ENCODE assay signal across 26 cellular contexts in the genomic region with DNA sequence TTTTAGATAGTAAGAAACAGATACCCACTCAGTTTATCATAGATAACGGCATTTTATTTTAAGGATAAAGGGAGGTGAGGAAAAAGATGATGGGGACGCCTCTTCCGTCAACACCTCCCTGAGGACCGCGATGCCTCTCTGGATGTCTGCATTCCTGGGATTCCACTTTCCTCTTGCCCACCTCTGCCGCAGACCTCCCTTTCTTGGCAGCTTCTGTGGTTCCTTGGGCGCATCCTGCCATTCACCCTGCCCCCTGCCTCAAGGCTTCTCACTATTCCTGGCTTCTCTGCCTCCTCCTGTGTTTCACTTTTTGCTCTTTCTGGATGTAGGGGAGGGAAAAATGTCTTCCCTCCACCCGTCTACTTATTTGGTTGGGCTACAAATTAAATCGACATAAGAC. TPM values are rescaled to one million over a fixed set of nuclear protein-coding genes. Genes with fewer than 3 reads are reported as not detected.
"Had no signal": no experiment of that assay in that cellular context is flagged by ENCODE, and none has a peak within 500 bp of the region (broad histone marks: within the 10 kb centered on the region; RNA-seq: fewer than 3 reads in every experiment).

No MANE protein-coding gene starts in this region.

- DNase-seq: activated CD4-positive, alpha-beta T cell treated with anti-CD3 and anti-CD28 coated beads for 1 hour; activated CD8-positive, alpha-beta memory T cell treated with anti-CD3 and anti-CD28 coated beads for 24 hours; activated CD8-positive, alpha-beta memory T cell treated with anti-CD3 and anti-CD28 coated beads, Interleukin-2, amount 50 U/mL, for 48 hours; activated effector memory CD4-positive, alpha-beta T cell treated with anti-CD3 and anti-CD28 coated beads, Interleukin-2, amount 50 U/mL, for 16 hours; activated naive CD4-positive, alpha-beta T cell treated with anti-CD3 and anti-CD28 coated beads, Interleukin-2, amount 50 U/mL, for 16 hours; activated T-cell treated with anti-CD3 and anti-CD28 coated beads, Interleukin-2, amount 50 U/mL, for 48 hours; aorta; cerebellar nuclear complex; effector CD8-positive, alpha-beta T cell; foreskin fibroblast; left ventricle myocardium inferior; mammary epithelial cell; naive thymus-derived CD8-positive, alpha-beta T cell; nucleus accumbens; posterior cingulate gyrus; retina; stimulated activated CD4-positive, alpha-beta T cell treated with anti-CD3 and anti-CD28 coated beads, Interleukin-12 subunit alpha, Interleukin-12 subunit beta, amount 100 ng/mL, for 4 hours; stimulated activated CD4-positive, alpha-beta T cell treated with anti-CD3 and anti-CD28 coated beads, Interleukin-1b, Interleukin-23, amount 100 ng/mL, for 48 hours; stimulated activated CD8-positive, alpha-beta memory T cell treated with anti-CD3 and anti-CD28 coated beads, Interleukin-4, amount 100 ng/mL, for 48 hours; stimulated activated naive CD4-positive, alpha-beta T cell; SW 1271; T-helper 2 cell; uterus had no signal

- H3K27ac ChIP-seq: hepatocyte, left ventricle myocardium inferior, VCaP had no signal

- H3K9me3 ChIP-seq: left ventricle myocardium inferior, uterus had no signal

- H3K36me3 ChIP-seq: left ventricle myocardium inferior, uterus had no signal

- H3K4me3 ChIP-seq: hepatocyte, left ventricle myocardium inferior, uterus had no signal

- ATAC-seq: naive thymus-derived CD8-positive, alpha-beta T cell had no signal

- H3K4me1 ChIP-seq: left ventricle myocardium inferior, uterus had no signal

- H3K27me3 ChIP-seq: hepatocyte, uterus had no signal

RNA-seq across cellular contexts. Expression of a gene that starts 19.9 kb away (rescaled TPM):
- total RNA-seq: glomerular endothelial cell had no signal
